ENCODE assay signal across 8 cellular contexts in the genomic region with DNA sequence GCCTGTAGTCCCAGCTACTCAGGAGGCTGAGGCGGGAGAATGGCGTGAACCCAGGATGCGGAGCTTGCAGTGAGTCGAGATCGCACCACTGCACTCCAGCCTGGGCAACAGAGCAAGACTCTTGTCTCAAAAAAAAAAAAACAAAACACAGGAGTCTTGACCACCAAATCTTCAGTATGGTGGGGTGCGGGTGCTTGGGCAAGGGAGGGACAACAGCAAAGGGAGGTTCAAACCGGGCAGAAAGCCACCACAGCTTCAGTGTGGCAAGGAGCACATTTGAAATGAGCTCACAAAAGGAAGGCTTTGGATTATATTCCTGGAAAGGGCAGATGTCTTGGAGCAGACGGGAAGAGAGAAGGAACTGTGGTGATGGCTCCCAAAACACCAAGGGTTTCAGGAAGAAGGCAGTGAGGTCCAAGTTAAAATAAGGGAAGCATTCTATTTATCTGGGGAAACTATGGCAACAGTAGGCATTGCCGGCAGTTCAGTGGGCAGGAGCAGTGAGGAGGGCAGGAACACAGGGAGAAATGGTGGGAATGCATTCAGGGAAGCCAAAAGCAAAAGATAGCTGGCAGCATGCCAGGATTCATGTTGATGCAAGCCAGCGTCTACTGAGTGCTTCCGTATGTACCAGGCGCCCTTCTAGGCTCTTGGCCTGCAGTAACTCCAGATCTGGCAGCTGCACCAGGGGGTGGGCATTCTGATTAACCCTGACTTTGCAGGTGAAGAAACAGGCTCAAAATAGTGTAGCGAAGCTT. TPM values are rescaled to one million over a fixed set of nuclear protein-coding genes. Genes with fewer than 3 reads are reported as not detected.
DNase-seq lines count a peak whose midpoint lies in the region; ATAC-seq and TF ChIP-seq lines count a peak whose summit lies in the region.

No MANE protein-coding gene starts in this region.

- H3K9me3 ChIP-seq in right atrium auricular region, result no peaks in the 10 kb centered on the region
- H3K9me3 ChIP-seq in skeletal muscle satellite cell (replicated peaks; ENCODE audit: low read length), result no peaks in the 10 kb centered on the region

- TF ChIP-seq CTCF in right atrium auricular region (IDR thresholded peaks at IDR 0.05), result no peak

- peak overlapping the region; percentile 19 for H3K4me2 ChIP-seq in skeletal muscle satellite cell (ENCODE audit: low read length)

- H3K27me3 ChIP-seq in right atrium auricular region (no peaks in the 10 kb centered on the region), skeletal muscle satellite cell (ENCODE audit: control insufficient read depth, insufficient read depth, low read length) (no peaks in the 10 kb centered on the region)

- H3K36me3 ChIP-seq in right atrium auricular region (peaks cover 7% of the 10 kb centered on the region), skeletal muscle satellite cell (ENCODE audit: insufficient read depth, low read length) (peaks cover 9% of the 10 kb centered on the region)

- no peak overlapping the region for H3K9ac ChIP-seq in skeletal muscle satellite cell (ENCODE audit: low read depth, low read length)

- peak overlapping the region; percentile 25 to 28 for H3K27ac ChIP-seq in right atrium auricular region

- peaks cover 0 to 72% of the 10 kb centered on the region in 2 donors for H3K4me1 ChIP-seq in right atrium auricular region
- peaks cover 39% of the 10 kb centered on the region for H3K4me1 ChIP-seq in skeletal muscle satellite cell (ENCODE audit: control insufficient read depth, insufficient read depth, low read length)

- DNase-seq in DMS 273 treated with DMSO at 0.1 percent for 48 hours (lab: John Stamatoyannopoulos, UW) (peak; percentile 71), NCI-H2029 treated with DMSO at 0.1 percent for 48 hours (lab: John Stamatoyannopoulos, UW) (peak; percentile 82), astrocyte of the hippocampus (ENCODE audit: low read depth, low spot score) (peak; percentile 92), right atrium auricular region (ENCODE audit: low spot score) (peak; percentile 81), HUDEP-2 (lab: John Stamatoyannopoulos, UW; ENCODE audit: unreplicated experiment in 76 of 76) (no peak)

- H3K4me3 ChIP-seq in right atrium auricular region, result no peak overlapping the region
- no peak overlapping the region for H3K4me3 ChIP-seq in skeletal muscle satellite cell (ENCODE audit: low read length)

- ATAC-seq in GM21447 (IDR thresholded peaks at IDR 0.05; ENCODE audit: unreplicated experiment) (no peak), GM18870 (IDR thresholded peaks at IDR 0.05; ENCODE audit: unreplicated experiment) (no peak)

RNA-seq across cellular contexts. Expression of gene SRSF5, which starts 51.0 kb away (rescaled TPM):
- total RNA-seq in right atrium auricular region, result 100 to 1,000 TPM in 1 of 2 donors, 10 to 100 TPM in 1; 96.8 to 111 TPM
- 70.1 and 119 TPM in 2 replicates for total RNA-seq in skeletal muscle satellite cell (2012; rRNA removed)

Comparison
In these comparisons a context has a peak if more than half of its experiments do, and no peak if none do; other contexts are left out.
1. DNase-seq: peak in DMS 273 treated with DMSO at 0.1 percent for 48 hours (single experiment), NCI-H2029 treated with DMSO at 0.1 percent for 48 hours (single experiment), astrocyte of the hippocampus (single experiment) and right atrium auricular region (single experiment); none in HUDEP-2 (0 of 76).